ENCODE assay signal across 12 cellular contexts in the genomic region with DNA sequence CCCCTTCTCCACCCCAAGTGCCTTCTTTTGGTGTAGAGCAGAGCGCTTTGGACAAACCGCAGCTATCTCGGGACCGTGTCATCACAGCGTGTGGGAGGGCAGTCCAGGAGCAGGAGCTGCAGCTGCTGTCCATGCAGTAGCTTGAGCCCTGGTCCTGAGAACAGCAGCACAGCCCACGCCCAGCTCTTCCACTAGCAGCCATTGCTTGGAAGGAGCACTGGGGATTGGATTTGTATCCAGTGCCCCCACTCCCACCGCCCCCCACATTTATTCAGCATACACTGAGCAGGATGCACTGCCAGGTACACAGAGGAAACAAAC.
DNase-seq lines count a peak whose midpoint lies in the region; ATAC-seq and TF ChIP-seq lines count a peak whose summit lies in the region.
"Had no signal": no experiment of that assay in that cellular context is flagged by ENCODE, and none has a peak within 500 bp of the region (broad histone marks: within the 10 kb centered on the region; RNA-seq: fewer than 3 reads in every experiment).

No MANE protein-coding gene starts in this region.

- DNase-seq in GM23338 (ENCODE audit: low spot score) (no peak), SK-N-DZ (ENCODE audit: low spot score) (peak; percentile 61), left ventricle myocardium inferior (peak; percentile 42), smooth muscle cell (lab: John Stamatoyannopoulos, UW; ENCODE audit: unreplicated experiment) (no peak), NCI-H526 treated with DMSO at 0.1 percent for 48 hours (lab: John Stamatoyannopoulos, UW) (no peak)
- no peak for DNase-seq in CD4-positive, alpha-beta memory T cell
- DNase-seq: activated CD8-positive, alpha-beta memory T cell treated with anti-CD3 and anti-CD28 coated beads, Interleukin-2, amount 50 U/mL, for 48 hours; Karpas-422; stimulated activated naive B cell treated with anti-CD40 and anti-IgM and Interleukin-4, amounts not matched to agents 10 μg/mL and 1 μg/mL and 100 μg/mL, for 72 hours had no signal

- no peak overlapping the region for H3K9ac ChIP-seq in smooth muscle cell (ENCODE audit: low read depth)

- H2AFZ ChIP-seq in GM23338 (no peak overlapping the region), smooth muscle cell (ENCODE audit: low read depth) (no peak overlapping the region)

- no peak overlapping the region for H3K27ac ChIP-seq in GM23338 (ENCODE audit: low read depth)
- H3K27ac ChIP-seq in left ventricle myocardium inferior (replicated peaks) = peak overlapping the region; percentile 62
- H3K27ac ChIP-seq in smooth muscle cell (ENCODE audit: low read depth) = no peak overlapping the region
- H3K27ac ChIP-seq in CD4-positive, alpha-beta memory T cell (ENCODE audit: low read depth, low read length) = no peak overlapping the region
- H3K27ac ChIP-seq: VCaP had no signal

- POLR2A ChIA-PET in CD4-positive, alpha-beta memory T cell (lab: Charles Lee; ENCODE audit: partially characterized antibody) = no interaction called here

- no peaks in the 10 kb centered on the region for H3K9me3 ChIP-seq in left ventricle myocardium inferior (replicated peaks)
- H3K9me3 ChIP-seq in smooth muscle cell (replicated peaks; ENCODE audit: low read depth) = no peaks in the 10 kb centered on the region
- no peaks in the 10 kb centered on the region for H3K9me3 ChIP-seq in CD4-positive, alpha-beta memory T cell (ENCODE audit: control insufficient read depth in 1 of 2, low read length in 2 of 2)

- H3K4me3 ChIP-seq in GM23338 (no peak overlapping the region), left ventricle myocardium inferior (no peak overlapping the region), smooth muscle cell (no peak overlapping the region)
- H3K4me3 ChIP-seq in CD4-positive, alpha-beta memory T cell (ENCODE audit: low read length in 2 of 2) = no peak overlapping the region

- H3K4me1 ChIP-seq in GM23338 (ENCODE audit: insufficient read depth) (peaks cover 37% of the 10 kb centered on the region), left ventricle myocardium inferior (peaks cover 98% of the 10 kb centered on the region), smooth muscle cell (ENCODE audit: low read depth) (peaks cover 7% of the 10 kb centered on the region)
- H3K4me1 ChIP-seq in CD4-positive, alpha-beta memory T cell (ENCODE audit: insufficient read depth, low read length) = peaks cover 4% of the 10 kb centered on the region

- H3K36me3 ChIP-seq in GM23338 (ENCODE audit: insufficient read depth) (no peaks in the 10 kb centered on the region), left ventricle myocardium inferior (no peaks in the 10 kb centered on the region), smooth muscle cell (ENCODE audit: low read depth) (no peaks in the 10 kb centered on the region)
- H3K36me3 ChIP-seq in CD4-positive, alpha-beta memory T cell (ENCODE audit: insufficient read depth, low read length) = no peaks in the 10 kb centered on the region

- peaks cover 39% of the 10 kb centered on the region for H3K4me1 Mint-ChIP-seq in GM23338
- peaks cover 3 to 10% (median 5%) of the 10 kb centered on the region in 4 donors for H3K4me1 Mint-ChIP-seq in CD4-positive, alpha-beta memory T cell

- no peak for TF ChIP-seq CTCF in GM23338 (conservative IDR thresholded peaks at IDR 0.05; ENCODE audit: low read depth in 2 of 2)
- TF ChIP-seq CTCF in left ventricle myocardium inferior (IDR thresholded peaks at IDR 0.05; ENCODE audit: borderline replicate concordance) = no peak
- no peak for TF ChIP-seq CTCF in smooth muscle cell (IDR thresholded peaks at IDR 0.05; ENCODE audit: borderline replicate concordance, insufficient read depth, poor library complexity, severe bottlenecking)

- no peak overlapping the region for H3K27ac Mint-ChIP-seq in GM23338
- H3K27ac Mint-ChIP-seq in CD4-positive, alpha-beta memory T cell = no peak overlapping the region
- H3K27ac Mint-ChIP-seq: stimulated activated naive B cell treated with anti-CD40 and anti-IgM and Interleukin-4, amounts not matched to agents 10 μg/mL and 1 μg/mL and 100 μg/mL, for 72 hours had no signal

- no peaks in the 10 kb centered on the region for H3K9me3 Mint-ChIP-seq in GM23338
- no peaks in the 10 kb centered on the region for H3K9me3 Mint-ChIP-seq in CD4-positive, alpha-beta memory T cell
- H3K9me3 Mint-ChIP-seq: stimulated activated naive B cell treated with anti-CD40 and anti-IgM and Interleukin-4, amounts not matched to agents 10 μg/mL and 1 μg/mL and 100 μg/mL, for 72 hours had no signal

- intact Hi-C loops in left ventricle myocardium inferior (cut with micrococcal nuclease) = loop anchor here (5.0 kb wide), 1 partner anchor 100 kb away; a partner anchor contains a TSS
- intact Hi-C loops in CD4-positive, alpha-beta memory T cell (cut with micrococcal nuclease) = no loop called here

- H3F3A ChIP-seq in GM23338 (replicated peaks; ENCODE audit: low read depth) (no peaks in the 10 kb centered on the region), smooth muscle cell (ENCODE audit: low read depth) (no peaks in the 10 kb centered on the region)

- H4K20me1 ChIP-seq in GM23338 (replicated peaks; ENCODE audit: insufficient read depth) (no peaks in the 10 kb centered on the region), smooth muscle cell (ENCODE audit: low read depth) (no peaks in the 10 kb centered on the region)

- H3K27me3 Mint-ChIP-seq in GM23338 (ENCODE audit: insufficient read depth, low read depth, poor library complexity) = peaks cover 5% of the 10 kb centered on the region
- no peaks in the 10 kb centered on the region for H3K27me3 Mint-ChIP-seq in CD4-positive, alpha-beta memory T cell

- H3K9me2 ChIP-seq in GM23338 (ENCODE audit: insufficient read depth) = no peaks in the 10 kb centered on the region

- no peaks in the 10 kb centered on the region for H3K27me3 ChIP-seq in GM23338 (ENCODE audit: insufficient read depth)
- no peaks in the 10 kb centered on the region for H3K27me3 ChIP-seq in left ventricle myocardium inferior (ENCODE audit: low read depth)
- no peaks in the 10 kb centered on the region for H3K27me3 ChIP-seq in smooth muscle cell (ENCODE audit: low read depth)
- H3K27me3 ChIP-seq in CD4-positive, alpha-beta memory T cell (ENCODE audit: insufficient read depth, low read length) = no peaks in the 10 kb centered on the region

- WGBS in smooth muscle cell (ENCODE audit: low lambda C conversion rate) = 36% methylated on average over 7 of the region's 7 CpGs

- H3K36me3 Mint-ChIP-seq in GM23338 (ENCODE audit: low read depth) = no peaks in the 10 kb centered on the region
- H3K36me3 Mint-ChIP-seq in CD4-positive, alpha-beta memory T cell = peaks cover 0 to 7% of the 10 kb centered on the region in 2 donors

- ATAC-seq in GM23338 = peak; percentile 25
- ATAC-seq in HG03520 (IDR thresholded peaks at IDR 0.05; ENCODE audit: unreplicated experiment) = no peak
- no peak for ATAC-seq in HG02884 (IDR thresholded peaks at IDR 0.05; ENCODE audit: unreplicated experiment)
- ATAC-seq: stimulated activated naive B cell treated with anti-CD40 and anti-IgM and Interleukin-4, amounts not matched to agents 10 μg/mL and 1 μg/mL and 100 μg/mL, for 72 hours had no signal

- no peak overlapping the region for H3K4me3 Mint-ChIP-seq in GM23338
- no peak overlapping the region for H3K4me3 Mint-ChIP-seq in CD4-positive, alpha-beta memory T cell
- H3K4me3 Mint-ChIP-seq: stimulated activated naive B cell treated with anti-CD40 and anti-IgM and Interleukin-4, amounts not matched to agents 10 μg/mL and 1 μg/mL and 100 μg/mL, for 72 hours had no signal

- H3K4me2 ChIP-seq in GM23338 = no peak overlapping the region
- H3K4me2 ChIP-seq in smooth muscle cell = peak overlapping the region; percentile 55

- CTCF ChIA-PET in CD4-positive, alpha-beta memory T cell (lab: Charles Lee; ENCODE audit: partially characterized antibody) = interaction anchor here (1.2 to 8.1 kb wide), 6 partner anchors 8 to 159 kb away, joined by 3 to 154 read pairs (median 10); a partner anchor contains a TSS

- H3K79me2 ChIP-seq in GM23338 (replicated peaks; ENCODE audit: insufficient read depth) (peaks cover 13% of the 10 kb centered on the region), smooth muscle cell (ENCODE audit: low read depth) (no peaks in the 10 kb centered on the region)

TF ChIP-seq in GM23338, 12 proteins besides CTCF, POLR2A, EP300 and RAD21 (continues in another document):
- TF ChIP-seq NANOG (IDR thresholded peaks at IDR 0.05; ENCODE audit: borderline replicate concordance) = no peak
- no peak for TF ChIP-seq STAT1 (IDR thresholded peaks at IDR 0.05; ENCODE audit: unreplicated experiment)
- TF ChIP-seq, protein P1, sequence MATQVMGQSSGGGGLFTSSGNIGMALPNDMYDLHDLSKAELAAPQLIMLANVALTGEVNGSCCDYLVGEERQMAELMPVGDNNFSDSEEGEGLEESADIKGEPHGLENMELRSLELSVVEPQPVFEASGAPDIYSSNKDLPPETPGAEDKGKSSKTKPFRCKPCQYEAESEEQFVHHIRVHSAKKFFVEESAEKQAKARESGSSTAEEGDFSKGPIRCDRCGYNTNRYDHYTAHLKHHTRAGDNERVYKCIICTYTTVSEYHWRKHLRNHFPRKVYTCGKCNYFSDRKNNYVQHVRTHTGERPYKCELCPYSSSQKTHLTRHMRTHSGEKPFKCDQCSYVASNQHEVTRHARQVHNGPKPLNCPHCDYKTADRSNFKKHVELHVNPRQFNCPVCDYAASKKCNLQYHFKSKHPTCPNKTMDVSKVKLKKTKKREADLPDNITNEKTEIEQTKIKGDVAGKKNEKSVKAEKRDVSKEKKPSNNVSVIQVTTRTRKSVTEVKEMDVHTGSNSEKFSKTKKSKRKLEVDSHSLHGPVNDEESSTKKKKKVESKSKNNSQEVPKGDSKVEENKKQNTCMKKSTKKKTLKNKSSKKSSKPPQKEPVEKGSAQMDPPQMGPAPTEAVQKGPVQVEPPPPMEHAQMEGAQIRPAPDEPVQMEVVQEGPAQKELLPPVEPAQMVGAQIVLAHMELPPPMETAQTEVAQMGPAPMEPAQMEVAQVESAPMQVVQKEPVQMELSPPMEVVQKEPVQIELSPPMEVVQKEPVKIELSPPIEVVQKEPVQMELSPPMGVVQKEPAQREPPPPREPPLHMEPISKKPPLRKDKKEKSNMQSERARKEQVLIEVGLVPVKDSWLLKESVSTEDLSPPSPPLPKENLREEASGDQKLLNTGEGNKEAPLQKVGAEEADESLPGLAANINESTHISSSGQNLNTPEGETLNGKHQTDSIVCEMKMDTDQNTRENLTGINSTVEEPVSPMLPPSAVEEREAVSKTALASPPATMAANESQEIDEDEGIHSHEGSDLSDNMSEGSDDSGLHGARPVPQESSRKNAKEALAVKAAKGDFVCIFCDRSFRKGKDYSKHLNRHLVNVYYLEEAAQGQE (IDR thresholded peaks at IDR 0.05; ENCODE audit: unreplicated experiment) = no peak
- TF ChIP-seq, protein P2, sequence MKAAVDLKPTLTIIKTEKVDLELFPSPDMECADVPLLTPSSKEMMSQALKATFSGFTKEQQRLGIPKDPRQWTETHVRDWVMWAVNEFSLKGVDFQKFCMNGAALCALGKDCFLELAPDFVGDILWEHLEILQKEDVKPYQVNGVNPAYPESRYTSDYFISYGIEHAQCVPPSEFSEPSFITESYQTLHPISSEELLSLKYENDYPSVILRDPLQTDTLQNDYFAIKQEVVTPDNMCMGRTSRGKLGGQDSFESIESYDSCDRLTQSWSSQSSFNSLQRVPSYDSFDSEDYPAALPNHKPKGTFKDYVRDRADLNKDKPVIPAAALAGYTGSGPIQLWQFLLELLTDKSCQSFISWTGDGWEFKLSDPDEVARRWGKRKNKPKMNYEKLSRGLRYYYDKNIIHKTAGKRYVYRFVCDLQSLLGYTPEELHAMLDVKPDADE (IDR thresholded peaks at IDR 0.05) = no peak

Comparison
In these comparisons a context has a peak if more than half of its experiments do, and no peak if none do; other contexts are left out.
1. DNase-seq: peak in SK-N-DZ (single experiment) and left ventricle myocardium inferior (single experiment); none in GM23338 (single experiment), smooth muscle cell (single experiment), CD4-positive, alpha-beta memory T cell (0 of 5) and NCI-H526 treated with DMSO at 0.1 percent for 48 hours (single experiment).